Comparison of ENCODE assay signal across 8 cellular contexts in genomic region chrX:124524852-124525251, GRCh38.
"Had no signal": no experiment of that assay in that cellular context is flagged by ENCODE, and none has a peak within 500 bp of the region (broad histone marks: within the 10 kb centered on the region; RNA-seq: fewer than 3 reads in every experiment).

No MANE protein-coding gene starts in this region.

- H3K4me3 ChIP-seq: GM23338, K562 had no signal

- ATAC-seq: GM23338, K562 had no signal

- FAIRE-seq: H1, H54, HTR-8/SVneo, K562 had no signal

- DNase-seq: H9, HCEC 1CT, IMR-90 had no signal
